Comparison of ENCODE assay signal across 7 cellular contexts in the genomic region with DNA sequence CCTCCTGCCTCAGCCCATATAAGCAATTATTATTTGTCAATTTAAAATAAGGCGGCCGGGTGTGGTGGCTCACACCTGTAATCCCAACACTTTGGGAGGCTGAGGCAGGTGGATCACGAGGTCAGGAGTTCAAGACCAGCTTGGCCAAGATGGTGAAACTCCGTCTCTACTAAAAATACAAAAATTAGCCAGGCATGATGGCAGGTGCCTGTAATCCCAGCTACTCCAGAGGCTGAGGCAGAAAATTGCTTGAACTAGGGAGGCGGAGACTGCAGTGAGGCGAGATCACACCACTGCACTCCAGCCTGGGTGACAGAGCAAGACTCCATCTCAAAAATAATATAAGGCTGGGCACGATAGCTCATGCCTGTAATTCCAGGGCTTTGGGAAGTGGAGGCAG. TPM values are rescaled to one million over a fixed set of nuclear protein-coding genes. Genes with fewer than 3 reads are reported as not detected.
"Had no signal": no experiment of that assay in that cellular context is flagged by ENCODE, and none has a peak within 500 bp of the region (broad histone marks: within the 10 kb centered on the region; RNA-seq: fewer than 3 reads in every experiment).

No MANE protein-coding gene starts in this region.

RNA-seq across cellular contexts. Expression of gene SLC7A9, which starts 12.7 kb away (rescaled TPM):
- total RNA-seq: activated naive CD4-positive, alpha-beta T cell treated with anti-CD3 and anti-CD28 coated beads for 36 hours; activated naive CD4-positive, alpha-beta T cell treated with anti-CD3 and anti-CD28 coated beads, Interleukin-2, amount 50 U/mL, for 72 hours; activated naive CD8-positive, alpha-beta T cell treated with anti-CD3 and anti-CD28 coated beads for 36 hours; activated T-cell treated with anti-CD3 and anti-CD28 coated beads, Interleukin-2, amount 50 U/mL, for 4 hours; ascending aorta; body of pancreas; cardiac septum had no signal
